12 cellular contexts compared by ENCODE assay signal in genomic region chr7:43757073-43757720, GRCh38. TPM values are rescaled to one million over a fixed set of nuclear protein-coding genes. Genes with fewer than 3 reads are reported as not detected.
DNase-seq lines count a peak whose midpoint lies in the region; ATAC-seq and TF ChIP-seq lines count a peak whose summit lies in the region.
"Had no signal": no experiment of that assay in that cellular context is flagged by ENCODE, and none has a peak within 500 bp of the region (broad histone marks: within the 10 kb centered on the region; RNA-seq: fewer than 3 reads in every experiment).

No MANE protein-coding gene starts in this region.

- peaks cover 44% of the 10 kb centered on the region for H3K4me1 Mint-ChIP-seq in activated T-cell treated with anti-CD3 and anti-CD28 coated beads, Interleukin-2, amount 50 U/mL, for 24 hours (ENCODE audit: low read depth)
- H3K4me1 Mint-ChIP-seq in endodermal cell (peaks cover 11% of the 10 kb centered on the region), progenitor cell of endocrine pancreas (ENCODE audit: low read depth) (peaks cover 5% of the 10 kb centered on the region)

- no peaks in the 10 kb centered on the region for H4K20me1 ChIP-seq in PC-9 (ENCODE audit: insufficient read depth)

- H3K9ac ChIP-seq in endodermal cell (ENCODE audit: extremely low read depth, low read length, poor library complexity, severe bottlenecking), result no peak overlapping the region

- H3K27ac ChIP-seq in PC-9 (no peak overlapping the region), endodermal cell (ENCODE audit: low read depth, low read length) (no peak overlapping the region)
- H3K27ac ChIP-seq: foreskin keratinocyte, neutrophil had no signal

- intact Hi-C loops in PC-9 (cut with micrococcal nuclease; ENCODE audit: unreplicated experiment), result loop anchor here (2.0 kb wide), 1 partner anchor 28 kb away; the partner anchor contains the start of gene COA1

- CTCF ChIA-PET in PC-9 (lab: Charles Lee), result interaction anchor here (0.6 to 0.9 kb wide), 2 partner anchors 35 to 174 kb away, joined by 3 to 11 read pairs; partner anchors contain the start of gene STK17A

- peak overlapping the region; percentile 77 for H3K27ac Mint-ChIP-seq in activated T-cell treated with anti-CD3 and anti-CD28 coated beads, Interleukin-2, amount 50 U/mL, for 24 hours
- H3K27ac Mint-ChIP-seq in endodermal cell (no peak overlapping the region), progenitor cell of endocrine pancreas (no peak overlapping the region)

- TF ChIP-seq CTCF in PC-9 (conservative IDR thresholded peaks at IDR 0.05) (no peak), endodermal cell (conservative IDR thresholded peaks at IDR 0.05) (no peak), progenitor cell of endocrine pancreas (IDR thresholded peaks at IDR 0.05; ENCODE audit: unreplicated experiment) (no peak)

- no peak for DNase-seq in activated T-cell treated with anti-CD3 and anti-CD28 coated beads, Interleukin-2, amount 50 U/mL, for 24 hours
- no peak for DNase-seq in activated T-cell treated with anti-CD3 and anti-CD28 coated beads for 4 hours
- no peak for DNase-seq in PC-9
- DNase-seq in endodermal cell, result no peak
- DNase-seq in progenitor cell of endocrine pancreas (ENCODE audit: low spot score, unreplicated experiment), result no peak
- DNase-seq in retina, result no peak
- no peak for DNase-seq in SKM-1 (lab: John Stamatoyannopoulos, UW; ENCODE audit: unreplicated experiment)

- peaks cover 43% of the 10 kb centered on the region for H3F3A ChIP-seq in PC-9 (ENCODE audit: insufficient read depth, low read depth)

- BruUV-seq in PC-9 (replicated peaks; lab: Mats Ljungman, UMichigan), result no TSS peak

- H3K9me2 ChIP-seq in PC-9 (ENCODE audit: insufficient read depth), result no peaks in the 10 kb centered on the region

- H3K36me3 ChIP-seq in PC-9 (ENCODE audit: low read depth), result no peaks in the 10 kb centered on the region
- no peaks in the 10 kb centered on the region for H3K36me3 ChIP-seq in endodermal cell (ENCODE audit: control insufficient read depth, insufficient read depth, low read length)
- H3K36me3 ChIP-seq: neutrophil had no signal

- no peaks in the 10 kb centered on the region for H3K9me3 Mint-ChIP-seq in activated T-cell treated with anti-CD3 and anti-CD28 coated beads, Interleukin-2, amount 50 U/mL, for 24 hours
- H3K9me3 Mint-ChIP-seq in endodermal cell (no peaks in the 10 kb centered on the region), progenitor cell of endocrine pancreas (ENCODE audit: low read depth) (no peaks in the 10 kb centered on the region)
- H3K9me3 Mint-ChIP-seq: activated naive CD4-positive, alpha-beta T cell treated with anti-CD3 and anti-CD28 coated beads, Interleukin-2, amount 50 U/mL, for 72 hours had no signal

- H3K9me3 ChIP-seq in PC-9 (ENCODE audit: insufficient read depth, low read depth), result no peaks in the 10 kb centered on the region
- H3K9me3 ChIP-seq in endodermal cell (ENCODE audit: control insufficient read depth, low read length), result no peaks in the 10 kb centered on the region
- H3K9me3 ChIP-seq: neutrophil had no signal

- no peaks in the 10 kb centered on the region for H3K36me3 Mint-ChIP-seq in activated T-cell treated with anti-CD3 and anti-CD28 coated beads, Interleukin-2, amount 50 U/mL, for 24 hours (ENCODE audit: low read depth)
- H3K36me3 Mint-ChIP-seq in endodermal cell (ENCODE audit: low read depth), result no peaks in the 10 kb centered on the region
- H3K36me3 Mint-ChIP-seq in progenitor cell of endocrine pancreas (ENCODE audit: insufficient read depth), result no peaks in the 10 kb centered on the region
- H3K36me3 Mint-ChIP-seq: activated naive CD4-positive, alpha-beta T cell treated with anti-CD3 and anti-CD28 coated beads, Interleukin-2, amount 50 U/mL, for 72 hours had no signal

- peak overlapping the region; percentile 6 for H3K4me2 ChIP-seq in PC-9

- H2AFZ ChIP-seq in PC-9, result no peak overlapping the region

- 84 to 94% methylated on average over 2 of the region's 2 CpGs for WGBS in endodermal cell (ENCODE audit: insufficient coverage in 1 of 2, insufficient read length in 1 of 2), 2 experiments

- H3K4me3 Mint-ChIP-seq in activated T-cell treated with anti-CD3 and anti-CD28 coated beads, Interleukin-2, amount 50 U/mL, for 24 hours, result peak overlapping the region; percentile 73
- H3K4me3 Mint-ChIP-seq in endodermal cell, result peak overlapping the region; percentile 62
- H3K4me3 Mint-ChIP-seq in progenitor cell of endocrine pancreas (ENCODE audit: low read depth), result peak overlapping the region; percentile 78

- peaks cover 72% of the 10 kb centered on the region for H3K4me1 ChIP-seq in PC-9 (replicated peaks; ENCODE audit: insufficient read depth)
- H3K4me1 ChIP-seq in endodermal cell (ENCODE audit: control insufficient read depth, insufficient read depth, low read length), result no peaks in the 10 kb centered on the region

- POLR2A ChIA-PET in PC-9 (lab: Charles Lee; ENCODE audit: unreplicated experiment), result no interaction called here

- ATAC-seq in HG03439 (IDR thresholded peaks at IDR 0.05; ENCODE audit: unreplicated experiment), result no peak

- H3K27me3 Mint-ChIP-seq in activated T-cell treated with anti-CD3 and anti-CD28 coated beads, Interleukin-2, amount 50 U/mL, for 24 hours, result peaks cover 27% of the 10 kb centered on the region
- H3K27me3 Mint-ChIP-seq in endodermal cell (ENCODE audit: insufficient read depth) (peaks cover 34% of the 10 kb centered on the region), progenitor cell of endocrine pancreas (peaks cover 33% of the 10 kb centered on the region)

- H3K79me2 ChIP-seq in PC-9 (ENCODE audit: low read depth), result peaks cover 20% of the 10 kb centered on the region

- H3K4me3 ChIP-seq in PC-9 (no peak overlapping the region), endodermal cell (ENCODE audit: low read length) (no peak overlapping the region)

- no peaks in the 10 kb centered on the region for H3K27me3 ChIP-seq in PC-9 (ENCODE audit: insufficient read depth, low read depth)
- peaks cover 38% of the 10 kb centered on the region for H3K27me3 ChIP-seq in endodermal cell (ENCODE audit: control insufficient read depth, insufficient read depth, low read length, poor library complexity, severe bottlenecking)
- H3K27me3 ChIP-seq: dorsolateral prefrontal cortex, foreskin keratinocyte had no signal

RNA-seq across cellular contexts. Expression of gene BLVRA, which starts 1.3 kb away (rescaled TPM):
- total RNA-seq in PC-9 (2021), result 36.4 and 49.5 TPM in 2 replicates
- 10 to 100 TPM; 32.0 to 41.2 TPM for total RNA-seq in endodermal cell
- 14.1 TPM for polyA plus RNA-seq in endodermal cell (2013, experiment 1 of 2)
- 11.2 TPM for polyA plus RNA-seq in endodermal cell (2013, experiment 2 of 2)
- 20.3 and 22.4 TPM in 2 replicates for total RNA-seq in progenitor cell of endocrine pancreas

RNA-seq across cellular contexts. Expression of gene COA1, which starts 27.9 kb away (rescaled TPM):
- 128 and 151 TPM in 2 replicates for total RNA-seq in PC-9 (2021)
- 100 to 1,000 TPM; 104 to 144 TPM for total RNA-seq in endodermal cell
- polyA plus RNA-seq in endodermal cell (2013, experiment 1 of 2), result 115 TPM
- polyA plus RNA-seq in endodermal cell (2013, experiment 2 of 2), result 119 TPM
- 85.1 and 85.3 TPM in 2 replicates for total RNA-seq in progenitor cell of endocrine pancreas
